8 cellular contexts compared by ENCODE assay signal in the genomic region with DNA sequence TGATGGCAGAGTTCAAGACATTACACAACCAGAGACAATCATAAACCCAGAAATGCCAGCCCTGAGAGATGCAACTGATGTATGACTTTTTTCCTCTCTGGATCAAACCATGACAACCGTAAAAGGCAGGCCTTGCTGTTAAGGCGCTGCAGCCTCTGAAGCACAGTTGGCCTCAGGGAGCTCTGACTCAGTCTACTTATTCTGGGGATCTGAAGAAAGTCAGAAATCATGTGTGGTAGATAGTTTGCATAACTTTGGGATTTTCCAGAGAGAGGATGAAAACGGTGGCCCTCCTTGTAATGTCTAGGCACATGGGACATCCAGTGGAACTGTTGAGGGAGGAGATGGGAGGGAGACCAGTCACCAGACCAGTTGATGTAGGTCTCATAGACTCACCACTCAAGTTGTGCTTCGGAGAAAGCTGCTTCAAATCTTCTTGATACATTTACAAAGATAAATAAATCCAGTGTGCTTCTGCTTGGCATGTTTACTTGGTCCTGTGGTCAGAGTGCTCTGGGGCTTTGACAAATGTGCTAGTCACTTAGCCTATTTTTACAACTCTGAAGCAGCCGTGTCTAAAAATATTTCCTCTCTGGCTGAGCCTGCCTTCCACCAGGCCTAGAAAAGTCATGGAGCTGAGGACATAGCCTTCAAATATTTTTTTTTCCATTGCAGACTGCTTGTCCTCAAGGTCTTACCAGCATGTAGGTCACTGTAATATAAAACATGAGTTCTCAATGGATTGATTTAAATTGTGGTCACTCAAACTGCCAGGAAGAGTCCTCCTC. TPM values are rescaled to one million over a fixed set of nuclear protein-coding genes. Genes with fewer than 3 reads are reported as not detected.
DNase-seq lines count a peak whose midpoint lies in the region; ATAC-seq and TF ChIP-seq lines count a peak whose summit lies in the region.

No MANE protein-coding gene starts in this region.

- H3K27me3 ChIP-seq in cardiac muscle cell (no peaks in the 10 kb centered on the region), sigmoid colon (no peaks in the 10 kb centered on the region), A673 (replicated peaks; ENCODE audit: insufficient read depth, low read depth, low read length, poor library complexity) (no peaks in the 10 kb centered on the region)

- peaks cover 42% of the 10 kb centered on the region for H3K36me3 Mint-ChIP-seq in WTC11

- no peak overlapping the region for H3K4me3 Mint-ChIP-seq in WTC11

- peak overlapping the region; percentile 83 for H3K27ac ChIP-seq in cardiac muscle cell
- H3K27ac ChIP-seq in sigmoid colon: peak overlapping the region; percentile 69 to 96 (median 83)
- H3K27ac ChIP-seq in A673 (ENCODE audit: low read depth, low read length, poor library complexity, severe bottlenecking): no peak overlapping the region

- no peak for TF ChIP-seq CTCF in WTC11 (IDR thresholded peaks at IDR 0.05)
- TF ChIP-seq CTCF in cardiac muscle cell (IDR thresholded peaks at IDR 0.05; ENCODE audit: low read depth, low read length): no peak
- no peak for TF ChIP-seq CTCF in sigmoid colon (IDR thresholded peaks at IDR 0.05)
- no peak for TF ChIP-seq CTCF in GM13977 (IDR thresholded peaks at IDR 0.05; ENCODE audit: extremely low read depth, insufficient read depth, missing control alignments)
- no peak for TF ChIP-seq CTCF in A673 (conservative IDR thresholded peaks at IDR 0.05; ENCODE audit: low read depth, low read length)

- POLR2A ChIA-PET in WTC11 (lab: Charles Lee) (interaction anchor here (0.6 kb wide), 1 partner anchor 104 kb away, joined by 3 read pairs; no protein-coding TSS in a partner anchor), A673 (lab: Charles Lee; ENCODE audit: low non-redundant PET) (no interaction called here)

- peaks cover 35% of the 10 kb centered on the region for H3K4me1 ChIP-seq in cardiac muscle cell (ENCODE audit: low read depth)
- H3K4me1 ChIP-seq in sigmoid colon: peaks cover 0 to 66% (median 53%) of the 10 kb centered on the region in 4 donors
- H3K4me1 ChIP-seq in A673 (ENCODE audit: insufficient read depth, low read length, poor library complexity, severe bottlenecking): peaks cover 10% of the 10 kb centered on the region

- DNase-seq in GM04503 (ENCODE audit: low read depth) (peak; percentile 77), WTC11 (ENCODE audit: low spot score) (no peak), cardiac muscle cell (ENCODE audit: low read depth in 1 of 2, low spot score in 1 of 2) (peak in 1 of 2 donors; percentile 38), sigmoid colon (peak; percentile 84), NCI-H128 (lab: John Stamatoyannopoulos, UW; ENCODE audit: unreplicated experiment) (no peak), GM13977 (ENCODE audit: low spot score) (no peak), SW480 (ENCODE audit: low spot score) (no peak), A673 (ENCODE audit: low spot score) (no peak)

- H3K4me3 ChIP-seq in cardiac muscle cell (no peak overlapping the region), sigmoid colon (no peak overlapping the region), A673 (ENCODE audit: low read depth, low read length, poor library complexity, severe bottlenecking) (no peak overlapping the region)

- H3K27ac Mint-ChIP-seq in WTC11: peak overlapping the region; percentile 38; the same call in 1 of the 2 replicates

- no peak for ATAC-seq in WTC11

- H3K9me3 Mint-ChIP-seq in WTC11: peaks cover 22% of the 10 kb centered on the region

- CTCF ChIA-PET in WTC11 (lab: Charles Lee) (no interaction called here), A673 (lab: Charles Lee) (no interaction called here)

- H3K9me3 ChIP-seq in cardiac muscle cell (ENCODE audit: low read depth) (no peaks in the 10 kb centered on the region), sigmoid colon (no peaks in the 10 kb centered on the region), A673 (ENCODE audit: low read depth, low read length, poor library complexity, severe bottlenecking) (no peaks in the 10 kb centered on the region)

- H3K27me3 Mint-ChIP-seq in WTC11 (ENCODE audit: low read depth): no peaks in the 10 kb centered on the region

- TF ChIP-seq POLR2A in sigmoid colon (IDR thresholded peaks at IDR 0.05): no peak

- TF ChIP-seq EP300 in sigmoid colon (IDR thresholded peaks at IDR 0.05): peak; percentile 53 to 84 (median 73)

- peaks cover 14% of the 10 kb centered on the region for H3K4me1 Mint-ChIP-seq in WTC11

- H3K36me3 ChIP-seq in cardiac muscle cell: no peaks in the 10 kb centered on the region
- no peaks in the 10 kb centered on the region for H3K36me3 ChIP-seq in sigmoid colon
- H3K36me3 ChIP-seq in A673 (ENCODE audit: insufficient read depth, low read length, poor library complexity, severe bottlenecking): peaks cover 10% of the 10 kb centered on the region

- in situ Hi-C loops in GM13977 (cut with MboI; ENCODE audit: low pct_unique_long_range_greater_than_20kb, low sequenced_read_pairs, unreplicated experiment): no loop called here

- intact Hi-C loops in sigmoid colon (cut with DNase I): loop anchor here (1.0 to 10.0 kb wide), 3 partner anchors 66 to 752 kb away; partner anchors contain the start of gene CYP2U1
- intact Hi-C loops in A673 (cut with micrococcal nuclease; ENCODE audit: unreplicated experiment): no loop called here

- BruUV-seq in A673 (replicated peaks; lab: Mats Ljungman, UMichigan): no TSS peak

- 72 to 81% methylated on average over 5 of the region's 5 CpGs for WGBS in sigmoid colon, 2 donors

TF ChIP-seq in WTC11, 78 proteins besides CTCF, POLR2A, EP300 and RAD21:
- TF ChIP-seq TEAD4 (CRISPR knock-in tag; IDR thresholded peaks at IDR 0.05): no peak
- TF ChIP-seq MYBL2 (CRISPR knock-in tag; IDR thresholded peaks at IDR 0.05): no peak
- TF ChIP-seq E2F4 (CRISPR knock-in tag; IDR thresholded peaks at IDR 0.05; ENCODE audit: borderline replicate concordance, low read depth): no peak
- TF ChIP-seq IRF2 (CRISPR knock-in tag; IDR thresholded peaks at IDR 0.05; ENCODE audit: borderline replicate concordance, low read depth): no peak
- TF ChIP-seq, protein P1, sequence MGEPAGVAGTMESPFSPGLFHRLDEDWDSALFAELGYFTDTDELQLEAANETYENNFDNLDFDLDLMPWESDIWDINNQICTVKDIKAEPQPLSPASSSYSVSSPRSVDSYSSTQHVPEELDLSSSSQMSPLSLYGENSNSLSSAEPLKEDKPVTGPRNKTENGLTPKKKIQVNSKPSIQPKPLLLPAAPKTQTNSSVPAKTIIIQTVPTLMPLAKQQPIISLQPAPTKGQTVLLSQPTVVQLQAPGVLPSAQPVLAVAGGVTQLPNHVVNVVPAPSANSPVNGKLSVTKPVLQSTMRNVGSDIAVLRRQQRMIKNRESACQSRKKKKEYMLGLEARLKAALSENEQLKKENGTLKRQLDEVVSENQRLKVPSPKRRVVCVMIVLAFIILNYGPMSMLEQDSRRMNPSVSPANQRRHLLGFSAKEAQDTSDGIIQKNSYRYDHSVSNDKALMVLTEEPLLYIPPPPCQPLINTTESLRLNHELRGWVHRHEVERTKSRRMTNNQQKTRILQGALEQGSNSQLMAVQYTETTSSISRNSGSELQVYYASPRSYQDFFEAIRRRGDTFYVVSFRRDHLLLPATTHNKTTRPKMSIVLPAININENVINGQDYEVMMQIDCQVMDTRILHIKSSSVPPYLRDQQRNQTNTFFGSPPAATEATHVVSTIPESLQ (CRISPR knock-in tag; IDR thresholded peaks at IDR 0.05): no peak
- no peak for TF ChIP-seq KAT7 (CRISPR knock-in tag; IDR thresholded peaks at IDR 0.05; ENCODE audit: borderline replicate concordance)
- TF ChIP-seq HMGXB4 (CRISPR knock-in tag; IDR thresholded peaks at IDR 0.05): no peak
- TF ChIP-seq, protein P2, sequence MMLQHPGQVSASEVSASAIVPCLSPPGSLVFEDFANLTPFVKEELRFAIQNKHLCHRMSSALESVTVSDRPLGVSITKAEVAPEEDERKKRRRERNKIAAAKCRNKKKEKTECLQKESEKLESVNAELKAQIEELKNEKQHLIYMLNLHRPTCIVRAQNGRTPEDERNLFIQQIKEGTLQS (CRISPR knock-in tag; conservative IDR thresholded peaks at IDR 0.05): no peak
- TF ChIP-seq JAZF1 (CRISPR knock-in tag; IDR thresholded peaks at IDR 0.05): no peak

RNA-seq across cellular contexts. Expression of gene HADH, which starts 7.5 kb away (rescaled TPM):
- total RNA-seq in WTC11 (2021) (39.8 to 46.8 TPM (median 43.8 TPM) in 3 replicates), cardiac muscle cell (38.7 and 59.1 TPM in 2 replicates), sigmoid colon (100 to 1,000 TPM in 1 of 4 donors, 10 to 100 TPM in 3; 46.6 to 119 (median 65.0) TPM), A673 (2021) (69.5 and 70.6 TPM in 2 replicates)
- polyA plus RNA-seq in cardiac muscle cell (84.7 and 139 TPM in 2 replicates), sigmoid colon (100 to 1,000 TPM in 2 of 3 donors, 10 to 100 TPM in 1; 99.6 to 229 (median 117) TPM)

Comparison
In these comparisons a context has a peak if more than half of its experiments do, and no peak if none do; other contexts are left out.
1. DNase-seq: peak in GM04503 (single experiment) and sigmoid colon (single experiment); none in WTC11 (single experiment), NCI-H128 (single experiment), GM13977 (single experiment), SW480 (single experiment) and A673 (single experiment).